34 cellular contexts compared by ENCODE assay signal in genomic region chr11:118267486-118267885, GRCh38. TPM values are rescaled to one million over a fixed set of nuclear protein-coding genes. Genes with fewer than 3 reads are reported as not detected.
A peak's percentile ranks its signal among the peaks of the same experiment; 100 is the strongest.
DNase-seq lines count a peak whose midpoint lies in the region; ATAC-seq and TF ChIP-seq lines count a peak whose summit lies in the region.
"Had no signal": no experiment of that assay in that cellular context is flagged by ENCODE, and none has a peak within 500 bp of the region (broad histone marks: within the 10 kb centered on the region; RNA-seq: fewer than 3 reads in every experiment).

No MANE protein-coding gene starts in this region.

- H3K4me3 ChIP-seq in GM23338 (no peak overlapping the region), breast epithelium (no peak overlapping the region), prostate gland (no peak overlapping the region)
- H3K4me3 ChIP-seq: adrenal gland, gastrocnemius medialis, hepatocyte, lower lobe of right lung, psoas muscle, sigmoid colon had no signal

- peaks cover 25% of the 10 kb centered on the region for H3K4me1 ChIP-seq in GM23338 (ENCODE audit: insufficient read depth)
- peaks cover 6% of the 10 kb centered on the region in 2 donors for H3K4me1 ChIP-seq in breast epithelium
- H3K4me1 ChIP-seq in prostate gland (replicated peaks), result no peaks in the 10 kb centered on the region
- H3K4me1 ChIP-seq: BE2C, psoas muscle had no signal

- H3F3A ChIP-seq in GM23338 (replicated peaks; ENCODE audit: low read depth), result no peaks in the 10 kb centered on the region

- H4K20me1 ChIP-seq in GM23338 (replicated peaks; ENCODE audit: insufficient read depth), result no peaks in the 10 kb centered on the region

- H3K9me2 ChIP-seq in GM23338 (ENCODE audit: insufficient read depth), result no peaks in the 10 kb centered on the region

- H3K9me3 Mint-ChIP-seq in GM23338, result no peaks in the 10 kb centered on the region
- H3K9me3 Mint-ChIP-seq: activated naive CD4-positive, alpha-beta T cell treated with anti-CD3 and anti-CD28 coated beads for 36 hours; IgD-negative memory B cell; natural killer cell had no signal

- H3K27ac Mint-ChIP-seq in GM23338, result no peak overlapping the region
- H3K27ac Mint-ChIP-seq: activated naive CD4-positive, alpha-beta T cell treated with anti-CD3 and anti-CD28 coated beads for 36 hours; IgD-negative memory B cell; natural killer cell; T-helper 17 cell had no signal

- DNase-seq in GM23338 (ENCODE audit: low spot score) (no peak), NCI-H2227 (lab: John Stamatoyannopoulos, UW; ENCODE audit: unreplicated experiment) (peak; percentile 14), breast epithelium (ENCODE audit: low spot score in 2 of 2) (no peak), prostate gland (ENCODE audit: low spot score) (no peak), activated T-cell treated with anti-CD3 and anti-CD28 coated beads for 4 hours (no peak), cortex of kidney (lab: John Stamatoyannopoulos, UW) (no peak)
- no peak for DNase-seq in NK-92 treated with Interleukin-12 subunit alpha and Interleukin-12 subunit beta, amount 100 ng/mL, for 24 hours (lab: John Stamatoyannopoulos, UW)
- DNase-seq: ACHN; activated naive CD4-positive, alpha-beta T cell treated with anti-CD3 and anti-CD28 coated beads for 36 hours; adrenal gland; BE2C; cerebellar nuclear complex; DMS153; gastrocnemius medialis; GOT3; lower lobe of right lung; natural killer cell; NCI-H2029; NCI-H345; nucleus accumbens; psoas muscle; sigmoid colon; stimulated activated CD4-positive, alpha-beta T cell treated with anti-CD3 and anti-CD28 coated beads, Interleukin-4, amount 100 ng/mL, for 4 hours; T-helper 17 cell; trophoblast cell had no signal

- TF ChIP-seq POLR2A in breast epithelium (IDR thresholded peaks at IDR 0.05), result no peak
- peak; percentile 13 for TF ChIP-seq POLR2A in prostate gland (IDR thresholded peaks at IDR 0.05)

- no peak overlapping the region for H3K4me3 Mint-ChIP-seq in GM23338
- H3K4me3 Mint-ChIP-seq: activated naive CD4-positive, alpha-beta T cell treated with anti-CD3 and anti-CD28 coated beads for 36 hours; natural killer cell; T-helper 17 cell had no signal

- H3K27me3 ChIP-seq in GM23338 (ENCODE audit: insufficient read depth), result peaks cover 51% of the 10 kb centered on the region
- H3K27me3 ChIP-seq in breast epithelium, result no peaks in the 10 kb centered on the region
- no peaks in the 10 kb centered on the region for H3K27me3 ChIP-seq in prostate gland (replicated peaks; ENCODE audit: insufficient read depth)
- H3K27me3 ChIP-seq: hepatocyte had no signal

- H3K27ac ChIP-seq in GM23338 (ENCODE audit: low read depth) (no peak overlapping the region), breast epithelium (peak overlapping the region; percentile 89 to 93), prostate gland (peak overlapping the region in 1 of 2 donors; percentile 84)
- H3K27ac ChIP-seq: adrenal gland, gastrocnemius medialis, hepatocyte, lower lobe of right lung, psoas muscle had no signal

- intact Hi-C loops in breast epithelium (cut with DNase I; ENCODE audit: low total_unique reads), result no loop called here
- intact Hi-C loops in prostate gland (cut with DNase I), result no loop called here

- no peaks in the 10 kb centered on the region for H3K36me3 Mint-ChIP-seq in GM23338 (ENCODE audit: low read depth)
- H3K36me3 Mint-ChIP-seq: natural killer cell had no signal

- H3K4me1 Mint-ChIP-seq in GM23338, result peaks cover 29% of the 10 kb centered on the region

- no peak for TF ChIP-seq CTCF in GM23338 (conservative IDR thresholded peaks at IDR 0.05; ENCODE audit: low read depth in 2 of 2)
- TF ChIP-seq CTCF in breast epithelium (IDR thresholded peaks at IDR 0.05), result no peak
- TF ChIP-seq CTCF in prostate gland (IDR thresholded peaks at IDR 0.05), result no peak

- H3K9me3 ChIP-seq in breast epithelium (no peaks in the 10 kb centered on the region), prostate gland (no peaks in the 10 kb centered on the region)
- H3K9me3 ChIP-seq: adrenal gland, BE2C, gastrocnemius medialis, lower lobe of right lung, psoas muscle, sigmoid colon had no signal

- WGBS in prostate gland, result 51% methylated on average over 4 of the region's 4 CpGs

- peak overlapping the region; percentile 23; the same call in 1 of the 2 replicates for H2AFZ ChIP-seq in GM23338
- H2AFZ ChIP-seq: hepatocyte had no signal

- H3K79me2 ChIP-seq in GM23338 (replicated peaks; ENCODE audit: insufficient read depth), result no peaks in the 10 kb centered on the region

- peaks cover 26% of the 10 kb centered on the region for H3K27me3 Mint-ChIP-seq in GM23338 (ENCODE audit: insufficient read depth, low read depth, poor library complexity)

- ATAC-seq in GM23338, result no peak
- no peak for ATAC-seq in GM19395 (IDR thresholded peaks at IDR 0.05; ENCODE audit: unreplicated experiment)
- ATAC-seq: gastrocnemius medialis, lower lobe of right lung, natural killer cell, psoas muscle, Right ventricle myocardium inferior, SK-N-SH treated with all-trans-retinoic acid at 6 μM for 48 hours, T-helper 17 cell had no signal

- H3K36me3 ChIP-seq in GM23338 (ENCODE audit: insufficient read depth) (no peaks in the 10 kb centered on the region), breast epithelium (no peaks in the 10 kb centered on the region), prostate gland (no peaks in the 10 kb centered on the region)
- H3K36me3 ChIP-seq: adrenal gland, BE2C, gastrocnemius medialis, lower lobe of right lung, sigmoid colon had no signal

- no peak overlapping the region for H3K4me2 ChIP-seq in GM23338
- H3K4me2 ChIP-seq: hepatocyte had no signal

TF ChIP-seq in GM23338, 12 proteins besides CTCF, POLR2A, EP300 and RAD21 (continues in another document):
- TF ChIP-seq EZH2 (IDR thresholded peaks at IDR 0.05; ENCODE audit: low read depth, unreplicated experiment), result no peak
- no peak for TF ChIP-seq POLR2AphosphoS5 (IDR thresholded peaks at IDR 0.05; ENCODE audit: low read depth)

RNA-seq across cellular contexts. Expression of gene MPZL2, which starts 3.4 kb away (rescaled TPM):
- total RNA-seq in GM23338 (2014; rRNA removed; shearing (Covaris generic)), result 2.8 and 4.2 TPM in 2 replicates
- 2.1 and 2.6 TPM in 2 replicates for polyA plus RNA-seq in GM23338 (2016; fragmentation: Nextera tagmentation; extraction: Ambion mirVana)
- total RNA-seq in breast epithelium (10 to 100 TPM in 2 of 3 donors, 1 to 10 TPM in 1; 4.6 to 73.1 (median 70.7) TPM), prostate gland (100 to 1,000 TPM in 1 of 2 donors, 10 to 100 TPM in 1; 73.7 to 103 TPM)
- total RNA-seq: fibroblast of lung, G401 had no signal
- polyA plus RNA-seq: fibroblast of lung, IgD-negative memory B cell had no signal

RNA-seq across cellular contexts. Expression of gene MPZL3, which starts 15.3 kb away (rescaled TPM):
- total RNA-seq in GM23338 (2014; rRNA removed; shearing (Covaris generic)), result 2.9 and 5.7 TPM in 2 replicates
- polyA plus RNA-seq in GM23338 (2016; fragmentation: Nextera tagmentation; extraction: Ambion mirVana), result 0.92 and 1.3 TPM in 2 replicates
- total RNA-seq in breast epithelium, result 10 to 100 TPM in 2 of 3 donors, under 1 TPM in 1; 0.64 to 23.0 (median 13.1) TPM
- total RNA-seq in prostate gland, result 10 to 100 TPM in 1 of 2 donors, 1 to 10 TPM in 1; 6.2 to 13.0 TPM
- total RNA-seq: G401 had no signal

RNA-seq across cellular contexts. Expression of gene CD3E, which starts 37.0 kb away (rescaled TPM):
- not detected in 2 replicates for total RNA-seq in GM23338 (2014; rRNA removed; shearing (Covaris generic))
- not detected in 2 replicates for polyA plus RNA-seq in GM23338 (2016; fragmentation: Nextera tagmentation; extraction: Ambion mirVana)
- 1 to 10 TPM in 2 of 3 donors, under 1 TPM in 1; 0.66 to 6.0 (median 2.1) TPM for total RNA-seq in breast epithelium
- 1 to 10 TPM; 2.8 to 4.6 TPM for total RNA-seq in prostate gland
- total RNA-seq: dermis microvascular lymphatic vessel endothelial cell, fibroblast of lung, G401, hepatocyte, HT-29 had no signal
- polyA plus RNA-seq: fibroblast of lung, hepatocyte had no signal

RNA-seq across cellular contexts. Expression of gene JAML, which starts 42.7 kb away (rescaled TPM):
- total RNA-seq in GM23338 (2014; rRNA removed; shearing (Covaris generic)), result 0.12 and 0.56 TPM in 2 replicates
- 0.26 and 1.0 TPM in 2 replicates for polyA plus RNA-seq in GM23338 (2016; fragmentation: Nextera tagmentation; extraction: Ambion mirVana)
- total RNA-seq in breast epithelium, result 10 to 100 TPM in 2 of 3 donors, 1 to 10 TPM in 1; 2.3 to 16.0 (median 15.7) TPM
- total RNA-seq in prostate gland, result 1 to 10 TPM; 2.3 to 8.5 TPM
- total RNA-seq: fibroblast of lung, G401, HT-29 had no signal
- polyA plus RNA-seq: fibroblast of lung had no signal
